In the genomic region with DNA sequence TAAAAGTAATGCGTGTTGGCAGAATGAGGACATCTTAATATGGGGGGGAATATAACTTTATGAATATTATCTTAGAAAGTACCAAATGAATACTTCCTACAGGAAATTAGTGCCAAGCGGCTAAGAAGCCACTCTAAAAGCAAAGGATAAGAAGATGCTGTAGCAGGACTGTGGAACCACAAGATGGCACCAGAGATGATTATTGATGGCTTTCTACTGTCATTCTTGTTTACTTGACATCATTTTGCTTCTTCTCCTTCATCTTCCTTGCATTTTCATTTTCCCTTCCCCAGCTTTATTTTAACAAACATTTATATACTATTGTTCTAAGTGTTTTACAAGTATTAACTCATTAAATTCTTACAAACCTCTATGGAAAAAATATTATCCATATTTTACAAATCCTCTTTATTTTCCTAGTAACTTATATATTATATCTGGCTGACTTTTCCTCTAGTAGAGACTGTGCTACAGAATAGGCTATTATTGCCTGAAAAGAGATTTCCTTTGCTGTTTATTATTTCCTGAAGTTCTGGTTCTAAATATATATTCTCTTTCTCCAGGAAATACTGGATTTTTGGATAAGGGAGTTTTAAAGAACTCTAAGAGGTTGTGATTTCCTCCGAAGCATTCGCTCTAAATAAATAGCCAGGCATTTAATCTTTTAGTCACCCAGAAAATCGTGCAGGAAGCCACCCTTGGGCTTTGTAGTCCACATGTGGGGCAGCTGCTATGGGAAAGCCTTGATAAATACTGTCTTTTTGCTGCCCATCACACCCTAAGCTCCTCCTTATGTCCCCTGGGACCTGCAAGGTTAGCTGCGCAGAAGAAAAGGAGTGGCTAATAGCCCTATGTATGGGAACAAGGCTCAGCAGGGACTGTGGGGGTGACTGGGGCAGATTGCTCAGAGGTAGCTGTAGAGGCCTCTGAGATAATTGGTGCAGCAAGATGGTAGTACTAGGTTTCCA, we compare ENCODE assay signal across 9 cellular contexts. TPM values are rescaled to one million over a fixed set of nuclear protein-coding genes. Genes with fewer than 3 reads are reported as not detected.
DNase-seq lines count a peak whose midpoint lies in the region; ATAC-seq, FAIRE-seq and TF ChIP-seq lines count a peak whose summit lies in the region.
"Had no signal": no experiment of that assay in that cellular context is flagged by ENCODE, and none has a peak within 500 bp of the region (broad histone marks: within the 10 kb centered on the region; RNA-seq: fewer than 3 reads in every experiment).

No MANE protein-coding gene starts in this region.

- in situ Hi-C loops in K562 (cut with MboI): no loop called here

- no peak overlapping the region for H2AFZ ChIP-seq in K562 (ENCODE audit: low read depth, low read length)

- peak; percentile 78 for TF ChIP-seq CTCF in BE2C (IDR thresholded peaks at IDR 0.05; ENCODE audit: low read depth, low read length)
- peak; percentile 62 for TF ChIP-seq CTCF in GM12875 (IDR thresholded peaks at IDR 0.05; ENCODE audit: borderline replicate concordance, insufficient read depth, low read depth, low read length)
- TF ChIP-seq CTCF in K562 (IDR thresholded peaks at IDR 0.05 in 2 of 3, conservative IDR thresholded peaks at IDR 0.05 in 1 of 3; ENCODE audit: insufficient read depth in 2 of 3, low read depth in 1 of 3, low read length in 3 of 3): peak; percentile 50 to 73 (median 62); a peak in 5 of 6 replicates
- no peak for TF ChIP-seq CTCF in omental fat pad (IDR thresholded peaks at IDR 0.05)

- no peak overlapping the region for H3K27ac Mint-ChIP-seq in memory B cell
- H3K27ac Mint-ChIP-seq: natural killer cell had no signal

- H3K9ac ChIP-seq in K562 (ENCODE audit: insufficient read depth in 1 of 2, low read depth in 2 of 2, low read length in 2 of 2): no peak overlapping the region

- H3K4me3 ChIP-seq in BE2C (ENCODE audit: low read depth, low read length): no peak overlapping the region
- H3K4me3 ChIP-seq in GM12875 (ENCODE audit: low read depth, low read length): no peak overlapping the region
- no peak overlapping the region for H3K4me3 ChIP-seq in K562

- TF ChIP-seq RAD21 in K562 (CRISPR knock-in tag; conservative IDR thresholded peaks at IDR 0.05 in 1 of 2, IDR thresholded peaks at IDR 0.05 in 1 of 2): peak; percentile 38 to 69; a peak in 3 of 4 replicates

- no peaks in the 10 kb centered on the region for H3K9me3 Mint-ChIP-seq in memory B cell
- H3K9me3 Mint-ChIP-seq: natural killer cell had no signal

- no peaks in the 10 kb centered on the region for H4K20me1 ChIP-seq in K562 (replicated peaks; ENCODE audit: control insufficient read depth, insufficient read depth, low read length)

- H3K4me3 Mint-ChIP-seq in memory B cell: no peak overlapping the region
- H3K4me3 Mint-ChIP-seq: natural killer cell had no signal

- POLR2A ChIA-PET in K562 (lab: Yijun Ruan, JAX): interaction anchor here (1.2 kb wide), 1 partner anchor 8 kb away, joined by 3 read pairs; no protein-coding TSS in a partner anchor

- no peaks in the 10 kb centered on the region for H3K9me1 ChIP-seq in K562 (ENCODE audit: control insufficient read depth, insufficient read depth, low read length)

- intact Hi-C loops in K562 (cut with micrococcal nuclease): loop anchor here (5.0 kb wide), 1 partner anchor 682 kb away; no protein-coding TSS in a partner anchor

- peak; percentile 18 for DNase-seq in BE2C
- DNase-seq in NCI-H446 treated with DMSO at 0.1 percent for 48 hours (lab: John Stamatoyannopoulos, UW): peak; percentile 17
- DNase-seq in K562 (ENCODE audit: extremely low read depth in 1 of 4, low spot score in 3 of 4): peak; percentile 43 to 55 (median 52)
- peak in 1 of 2 donors; percentile 2 for DNase-seq in memory B cell (ENCODE audit: low spot score in 2 of 2)
- DNase-seq in NOMO-1 treated with DMSO at 0.1 percent for 48 hours (lab: John Stamatoyannopoulos, UW; ENCODE audit: unreplicated experiment): no peak
- no peak for DNase-seq in omental fat pad (ENCODE audit: low spot score)
- DNase-seq: natural killer cell had no signal

- CTCF ChIA-PET in K562 (lab: Yijun Ruan, JAX; ENCODE audit: low intra/inter-chr PET ratio): interaction anchor here (0.6 to 1.1 kb wide), 3 partner anchors 12 to 681 kb away, joined by 3 read pairs; no protein-coding TSS in a partner anchor

- H3K27ac ChIP-seq in K562 (ENCODE audit: extremely low read depth, low read depth, low read length): no peak overlapping the region

- BruUV-seq in K562 (replicated peaks; lab: Mats Ljungman, UMichigan): no TSS peak

- H3K4me2 ChIP-seq in K562 (ENCODE audit: insufficient read depth, low read length): no peak overlapping the region

- WGBS in K562 (ENCODE audit: insufficient coverage, low coverage, missing lambda C conversion rate): 31% methylated on average over 6 of the region's 6 CpGs

- TF ChIP-seq EP300 in K562 (IDR thresholded peaks at IDR 0.05; ENCODE audit: low read length): no peak

- H3K36me3 Mint-ChIP-seq in memory B cell: peaks cover 2% of the 10 kb centered on the region
- H3K36me3 Mint-ChIP-seq: natural killer cell had no signal

- no peaks in the 10 kb centered on the region for H3K9me3 ChIP-seq in BE2C
- no peaks in the 10 kb centered on the region for H3K9me3 ChIP-seq in K562 (replicated peaks; ENCODE audit: control insufficient read depth, insufficient read depth, low read depth, low read length)

- peaks cover 11% of the 10 kb centered on the region for H3K27me3 ChIP-seq in BE2C
- H3K27me3 ChIP-seq in K562 (ENCODE audit: control insufficient read depth in 2 of 2, insufficient read depth in 2 of 2, low read length in 2 of 2): peaks cover 5 to 7% of the 10 kb centered on the region in 2 experiments; a peak in 3 of 5 replicates

- peaks cover 5% of the 10 kb centered on the region for H3K4me1 Mint-ChIP-seq in memory B cell

- H3K4me1 ChIP-seq in BE2C (no peaks in the 10 kb centered on the region), K562 (replicated peaks in 1 of 2; ENCODE audit: control insufficient read depth in 2 of 2, insufficient read depth in 2 of 2, low read length in 2 of 2) (no peaks in the 10 kb centered on the region)

- H3K36me3 ChIP-seq in BE2C (no peaks in the 10 kb centered on the region), K562 (ENCODE audit: control insufficient read depth, insufficient read depth, low read length) (no peaks in the 10 kb centered on the region)

- no peaks in the 10 kb centered on the region for H3K27me3 Mint-ChIP-seq in memory B cell

- ATAC-seq in HG02852 (IDR thresholded peaks at IDR 0.05; ENCODE audit: unreplicated experiment): peak; percentile 80
- peak; percentile 83 for ATAC-seq in K562
- peak; percentile 53 for ATAC-seq in memory B cell (ENCODE audit: low read depth)
- ATAC-seq in omental fat pad (ENCODE audit: low FRiP score): no peak

- no peaks in the 10 kb centered on the region for H3K79me2 ChIP-seq in K562 (ENCODE audit: control insufficient read depth, insufficient read depth, low read length)

- TF ChIP-seq POLR2A in K562 (conservative IDR thresholded peaks at IDR 0.05): no peak

- peak; percentile 76 for FAIRE-seq in K562 (lab: Jason Lieb, UNC)

TF ChIP-seq in K562, 482 proteins besides CTCF, POLR2A, EP300 and RAD21 (continues in another document):
- TF ChIP-seq SMC3 (conservative IDR thresholded peaks at IDR 0.05; ENCODE audit: insufficient read depth, low read depth, low read length) (peak; percentile 30; the same call in 1 of the 2 replicates), PBX2 (CRISPR knock-in tag; IDR thresholded peaks at IDR 0.05; ENCODE audit: low read depth) (no peak), PBX2 (tag; conservative IDR thresholded peaks at IDR 0.05; ENCODE audit: low read depth) (peak; percentile 83), EHMT2 (IDR thresholded peaks at IDR 0.05) (no peak), ZKSCAN3 (CRISPR knock-in tag; IDR thresholded peaks at IDR 0.05) (no peak), ZNF699 (CRISPR knock-in tag; IDR thresholded peaks at IDR 0.05; ENCODE audit: insufficient replicate concordance) (no peak)

RNA-seq across cellular contexts. Expression of gene PRG4, which starts 9.2 kb away (rescaled TPM):
- polyA plus RNA-seq in BE2C (2012; ENCODE audit: insufficient read depth, insufficient read length, low read depth): 0.15 TPM
- total RNA-seq in K562 (2011; cell fraction: chromatin; rRNA removed; ENCODE audit: low replicate concordance): not detected in 2 replicates
- total RNA-seq in K562 (2011; cell fraction: nucleolus; rRNA removed): not detected in 2 replicates
- total RNA-seq in K562 (2011; cell fraction: nucleoplasm; rRNA removed): not detected in 2 replicates
- total RNA-seq in K562 (2014; rRNA removed): not detected in 2 replicates
- not detected in 2 replicates for total RNA-seq in K562 (2014; rRNA removed; fragmentation: Illumina TruSeq; extraction: Trizol)
- total RNA-seq in K562 (2015; rRNA removed; fragmentation: Illumina TruSeq; extraction: Trizol): not detected in 2 replicates
- 0.07 TPM in 2 replicates for total RNA-seq in K562 (2021)
- 0.13 and 0.18 TPM in 2 replicates for polyA plus RNA-seq in K562 (2011; rRNA removed)
- not detected in 2 replicates for polyA plus RNA-seq in K562 (2011; cell fraction: cytosol; rRNA removed)
- 0.03 TPM in 2 replicates for polyA plus RNA-seq in K562 (2011; cell fraction: nucleus; rRNA removed)
- 0.05 TPM in 1 of 2 replicates, not detected in the other for polyA plus RNA-seq in K562 (2012)
- not detected in 2 replicates for polyA plus RNA-seq in K562 (2014; fragmentation: Illumina TruSeq; extraction: Trizol)
- under 1 TPM; 0.04 to 0.06 TPM for polyA plus RNA-seq in K562 (2014; fragmentation: Nextera tagmentation; extraction: Ambion mirVana)
- 0.08 TPM in 1 of 2 replicates, not detected in the other for polyA plus RNA-seq in K562 (2014; rRNA removed)
- polyA minus RNA-seq in K562 (2011; rRNA and poly(A)+ RNA removed): not detected in 2 replicates
- not detected in 2 replicates for polyA minus RNA-seq in K562 (2011; cell fraction: cytosol; rRNA and poly(A)+ RNA removed)
- polyA minus RNA-seq in K562 (2011; cell fraction: nucleus; rRNA and poly(A)+ RNA removed): 0.11 TPM in 1 of 2 replicates, not detected in the other
- 100 to 1,000 TPM in 2 of 4 donors, 10 to 100 TPM in 1, 1 to 10 TPM in 1; 2.0 to 398 (median 112) TPM for total RNA-seq in omental fat pad
- total RNA-seq: natural killer cell had no signal

Comparison
In these comparisons a context has a peak if more than half of its experiments do, and no peak if none do; other contexts are left out.
1. DNase-seq: peak in BE2C (single experiment), NCI-H446 treated with DMSO at 0.1 percent for 48 hours (single experiment) and K562 (4 of 4); none in NOMO-1 treated with DMSO at 0.1 percent for 48 hours (single experiment) and omental fat pad (single experiment).
2. CTCF ChIP-seq: peak in BE2C (single experiment), GM12875 (single experiment) and K562 (3 of 3); none in omental fat pad (0 of 3).